ENCODE assay signal across 20 cellular contexts in genomic region chr11:86396403-86396802, GRCh38. TPM values are rescaled to one million over a fixed set of nuclear protein-coding genes. Genes with fewer than 3 reads are reported as not detected.
DNase-seq lines count a peak whose midpoint lies in the region; ATAC-seq, FAIRE-seq and TF ChIP-seq lines count a peak whose summit lies in the region.
"Had no signal": no experiment of that assay in that cellular context is flagged by ENCODE, and none has a peak within 500 bp of the region (broad histone marks: within the 10 kb centered on the region; RNA-seq: fewer than 3 reads in every experiment).

No MANE protein-coding gene starts in this region.

- H3K9me3 ChIP-seq in astrocyte (ENCODE audit: insufficient read depth, low read depth, low read length), result no peaks in the 10 kb centered on the region
- H3K9me3 ChIP-seq: Caco-2, vagina had no signal

- peak; percentile 72 for FAIRE-seq in astrocyte (lab: Jason Lieb, UNC)
- FAIRE-seq: endometrium, GM12892, H1, islet of Langerhans had no signal

- CTCF ChIA-PET in AG04449 (lab: Yijun Ruan, JAX), result interaction anchor here (1.3 to 3.1 kb wide), 4 partner anchors 8 to 36 kb away, joined by 4 to 22 read pairs (median 5); no protein-coding TSS in a partner anchor

- H3K9ac ChIP-seq in astrocyte (ENCODE audit: low read length), result no peak overlapping the region

- H3K4me3 Mint-ChIP-seq in HFFc6 (peak overlapping the region; percentile 57), astrocyte (ENCODE audit: unreplicated experiment) (peak overlapping the region; percentile 0)
- H3K4me3 Mint-ChIP-seq: activated CD4-positive, alpha-beta memory T cell treated with anti-CD3 and anti-CD28 coated beads for 36 hours; activated T-helper 1 cell treated with anti-CD3 and anti-CD28 coated beads, Interleukin-12 subunit alpha, Interleukin-12 subunit beta, Interleukin-2, Interleukin-4 antibody, amounts not matched to agents 30 ng/mL and 10 ng/mL and 1 ng/mL, durations not matched to agents 14 hours and 24 hours and 36 hours; central memory CD8-positive, alpha-beta T cell; nephron progenitor cell had no signal

- H3K9me3 Mint-ChIP-seq in HFFc6 (no peaks in the 10 kb centered on the region), astrocyte (ENCODE audit: unreplicated experiment) (no peaks in the 10 kb centered on the region)
- H3K9me3 Mint-ChIP-seq: activated CD4-positive, alpha-beta memory T cell treated with anti-CD3 and anti-CD28 coated beads for 36 hours; activated T-helper 1 cell treated with anti-CD3 and anti-CD28 coated beads, Interleukin-12 subunit alpha, Interleukin-12 subunit beta, Interleukin-2, Interleukin-4 antibody, amounts not matched to agents 30 ng/mL and 10 ng/mL and 1 ng/mL, durations not matched to agents 14 hours and 24 hours and 36 hours; central memory CD8-positive, alpha-beta T cell; nephron progenitor cell had no signal

- H3K79me2 ChIP-seq in astrocyte (ENCODE audit: insufficient read depth, low read length), result no peaks in the 10 kb centered on the region

- peak overlapping the region; percentile 84 for H3K27ac Mint-ChIP-seq in HFFc6
- H3K27ac Mint-ChIP-seq in astrocyte (ENCODE audit: unreplicated experiment), result no peak overlapping the region
- H3K27ac Mint-ChIP-seq: activated CD4-positive, alpha-beta memory T cell treated with anti-CD3 and anti-CD28 coated beads for 36 hours; activated T-helper 1 cell treated with anti-CD3 and anti-CD28 coated beads, Interleukin-12 subunit alpha, Interleukin-12 subunit beta, Interleukin-2, Interleukin-4 antibody, amounts not matched to agents 30 ng/mL and 10 ng/mL and 1 ng/mL, durations not matched to agents 14 hours and 24 hours and 36 hours had no signal

- no peak overlapping the region for H3K4me3 ChIP-seq in AG04449 (ENCODE audit: low read depth, low read length)
- H3K4me3 ChIP-seq in astrocyte (ENCODE audit: insufficient read depth, low read depth, low read length), result no peak overlapping the region
- no peak overlapping the region for H3K4me3 ChIP-seq in foreskin fibroblast (ENCODE audit: low read depth in 1 of 2, low read length in 2 of 2)
- H3K4me3 ChIP-seq: vagina had no signal

- no peaks in the 10 kb centered on the region for H4K20me1 ChIP-seq in astrocyte (ENCODE audit: insufficient read depth, low read length)

- no peaks in the 10 kb centered on the region for H3K27me3 ChIP-seq in astrocyte (ENCODE audit: insufficient read depth, low read length)
- H3K27me3 ChIP-seq: vagina had no signal

- ATAC-seq in GM18511 (IDR thresholded peaks at IDR 0.05; ENCODE audit: unreplicated experiment) (no peak), HG03378 (IDR thresholded peaks at IDR 0.05; ENCODE audit: unreplicated experiment) (no peak), HG02840 (IDR thresholded peaks at IDR 0.05; ENCODE audit: low FRiP score, unreplicated experiment) (no peak)

- DNase-seq in AG04449 (ENCODE audit: low read depth, low spot score) (peak; percentile 64), HFFc6 (peak; percentile 78), astrocyte (ENCODE audit: low read depth) (peak; percentile 68), foreskin fibroblast (peak; percentile 75 to 82), KBM-7 (no peak)
- DNase-seq: activated CD4-positive, alpha-beta memory T cell treated with anti-CD3 and anti-CD28 coated beads for 36 hours; Caco-2; mesendoderm; NCI-H82; nephron progenitor cell had no signal

- peak overlapping the region; percentile 61 for H3K4me2 ChIP-seq in astrocyte (ENCODE audit: low read length)

- H3K4me1 Mint-ChIP-seq in HFFc6 (ENCODE audit: low read depth), result peaks cover 47% of the 10 kb centered on the region
- peaks cover 13% of the 10 kb centered on the region for H3K4me1 Mint-ChIP-seq in astrocyte (ENCODE audit: low read depth, unreplicated experiment)
- H3K4me1 Mint-ChIP-seq: central memory CD8-positive, alpha-beta T cell had no signal

- POLR2A ChIA-PET in AG04449 (lab: Yijun Ruan, JAX), result interaction anchor here (0.6 kb wide), 1 partner anchor 212 kb away, joined by 3 read pairs; no protein-coding TSS in a partner anchor

- H3K27me3 Mint-ChIP-seq in HFFc6 (ENCODE audit: insufficient read depth), result no peaks in the 10 kb centered on the region
- H3K27me3 Mint-ChIP-seq in astrocyte (ENCODE audit: low read depth, unreplicated experiment), result no peaks in the 10 kb centered on the region
- H3K27me3 Mint-ChIP-seq: activated CD4-positive, alpha-beta memory T cell treated with anti-CD3 and anti-CD28 coated beads for 36 hours; central memory CD8-positive, alpha-beta T cell had no signal

- peaks cover 6% of the 10 kb centered on the region for H3K36me3 Mint-ChIP-seq in HFFc6 (ENCODE audit: low read depth)
- no peaks in the 10 kb centered on the region for H3K36me3 Mint-ChIP-seq in astrocyte (ENCODE audit: low read depth, unreplicated experiment)

- H2AFZ ChIP-seq in astrocyte (ENCODE audit: low read depth, low read length), result no peak overlapping the region

- no peak for TF ChIP-seq CTCF in AG04449 (IDR thresholded peaks at IDR 0.05; ENCODE audit: insufficient read depth, low read length, missing control alignments)
- no peak for TF ChIP-seq CTCF in HFFc6 (IDR thresholded peaks at IDR 0.05)
- no peak for TF ChIP-seq CTCF in astrocyte (IDR thresholded peaks at IDR 0.05; ENCODE audit: insufficient read depth, low read depth, low read length)
- no peak for TF ChIP-seq CTCF in foreskin fibroblast (IDR thresholded peaks at IDR 0.05; ENCODE audit: low read depth, low read length)

- H3K36me3 ChIP-seq in astrocyte (ENCODE audit: insufficient read depth, low read length), result no peaks in the 10 kb centered on the region
- H3K36me3 ChIP-seq: vagina had no signal

- H3K4me1 ChIP-seq in astrocyte (ENCODE audit: insufficient read depth, low read length), result peaks cover 19% of the 10 kb centered on the region
- H3K4me1 ChIP-seq: Caco-2, vagina had no signal

- in situ Hi-C loops in KBM-7 (cut with MboI; ENCODE audit: low pct_unique_long_range_greater_than_20kb, low sequenced_read_pairs), result no loop called here

- peak overlapping the region; percentile 16 for H3K27ac ChIP-seq in astrocyte (ENCODE audit: low read depth, low read length)
- H3K27ac ChIP-seq: vagina had no signal

RNA-seq across cellular contexts. Expression of gene CCDC81, which starts 21.7 kb away (rescaled TPM):
- total RNA-seq in HFFc6 (2021; fragmentation: NEBNext Ultra II Directional; extraction: Animal tissue kit (Norgen Biotek cat#: 25700)), result 10 to 100 TPM in 1 of 6 experiments, 1 to 10 TPM in 5; 3.4 to 10.6 (median 4.5) TPM
- 4.3 and 4.5 TPM in 2 replicates for total RNA-seq in astrocyte
- total RNA-seq: vagina had no signal
